In genomic region chr6:106512958-106513480, GRCh38 we compare ENCODE assay signal across 1 cellular context.
TF ChIP-seq lines count a peak whose summit lies in the region.

No MANE protein-coding gene starts in this region.

TF ChIP-seq in GM23338, 12 proteins besides CTCF, POLR2A, EP300 and RAD21 (continued from another document):
- TF ChIP-seq ETS1 (IDR thresholded peaks at IDR 0.05) (no peak), NANOG (IDR thresholded peaks at IDR 0.05; ENCODE audit: borderline replicate concordance) (no peak)
